In genomic region chr6:32074996-32075532, GRCh38 we compare ENCODE assay signal across 23 cellular contexts. TPM values are rescaled to one million over a fixed set of nuclear protein-coding genes. Genes with fewer than 3 reads are reported as not detected.
DNase-seq lines count a peak whose midpoint lies in the region; ATAC-seq, FAIRE-seq and TF ChIP-seq lines count a peak whose summit lies in the region.
"Had no signal": no experiment of that assay in that cellular context is flagged by ENCODE, and none has a peak within 500 bp of the region (broad histone marks: within the 10 kb centered on the region; RNA-seq: fewer than 3 reads in every experiment).

No MANE protein-coding gene starts in this region.

- peak; percentile 32 for FAIRE-seq in bronchial epithelial cell (lab: Jason Lieb, UNC)
- FAIRE-seq: islet of Langerhans had no signal

- no peak for ATAC-seq in stimulated activated naive CD8-positive, alpha-beta T cell treated with anti-CD3 and anti-CD28 coated beads, Interleukin-15, amount 100 ng/mL, for 72 hours
- no peak for ATAC-seq in stimulated activated naive CD8-positive, alpha-beta T cell treated with anti-CD3 and anti-CD28 coated beads, Interleukin-15, Interleukin-2, amounts not matched to agents 100 U/mL and 50 U/mL, for 24 hours
- ATAC-seq in GM19395 (IDR thresholded peaks at IDR 0.05; ENCODE audit: unreplicated experiment), result no peak
- ATAC-seq: heart right ventricle; stimulated activated naive B cell treated with anti-CD40 and anti-IgM and Interleukin-4, amounts not matched to agents 10 μg/mL and 1 μg/mL and 100 μg/mL, for 72 hours; T-cell had no signal

- H3K27ac Mint-ChIP-seq in stimulated activated naive CD8-positive, alpha-beta T cell treated with anti-CD3 and anti-CD28 coated beads, Interleukin-15, amount 100 ng/mL, for 72 hours, result peak overlapping the region; percentile 65 to 83
- H3K27ac Mint-ChIP-seq: activated CD4-positive, alpha-beta memory T cell treated with anti-CD3 and anti-CD28 coated beads for 36 hours; activated naive CD8-positive, alpha-beta T cell; stimulated activated naive B cell treated with anti-CD40 and anti-IgM and Interleukin-4, amounts not matched to agents 10 μg/mL and 1 μg/mL and 100 μg/mL, for 72 hours; T-cell had no signal

- H3K4me3 ChIP-seq in bronchial epithelial cell (ENCODE audit: low read depth, low read length), result no peak overlapping the region
- H3K4me3 ChIP-seq: breast epithelium, heart right ventricle, upper lobe of left lung had no signal

- no peaks in the 10 kb centered on the region for H3K9me3 Mint-ChIP-seq in stimulated activated naive CD8-positive, alpha-beta T cell treated with anti-CD3 and anti-CD28 coated beads, Interleukin-15, amount 100 ng/mL, for 72 hours
- H3K9me3 Mint-ChIP-seq: activated CD4-positive, alpha-beta memory T cell treated with anti-CD3 and anti-CD28 coated beads for 36 hours; CD4-positive, alpha-beta memory T cell; stimulated activated naive B cell treated with anti-CD40 and anti-IgM and Interleukin-4, amounts not matched to agents 10 μg/mL and 1 μg/mL and 100 μg/mL, for 72 hours; T-cell had no signal

- H3K4me1 Mint-ChIP-seq in stimulated activated naive CD8-positive, alpha-beta T cell treated with anti-CD3 and anti-CD28 coated beads, Interleukin-15, amount 100 ng/mL, for 72 hours, result no peaks in the 10 kb centered on the region
- H3K4me1 Mint-ChIP-seq: CD4-positive, alpha-beta memory T cell; stimulated activated naive B cell treated with anti-CD40 and anti-IgM and Interleukin-4, amounts not matched to agents 10 μg/mL and 1 μg/mL and 100 μg/mL, for 72 hours; T-cell had no signal

- H3K27me3 Mint-ChIP-seq in stimulated activated naive CD8-positive, alpha-beta T cell treated with anti-CD3 and anti-CD28 coated beads, Interleukin-15, amount 100 ng/mL, for 72 hours, result peaks cover 5% of the 10 kb centered on the region
- H3K27me3 Mint-ChIP-seq: activated CD4-positive, alpha-beta memory T cell treated with anti-CD3 and anti-CD28 coated beads for 36 hours had no signal

- no peaks in the 10 kb centered on the region for H3K27me3 ChIP-seq in bronchial epithelial cell (ENCODE audit: control insufficient read depth, insufficient read depth, low read length)
- H3K27me3 ChIP-seq: breast epithelium, heart right ventricle, upper lobe of left lung had no signal

- DNase-seq in stimulated activated naive CD8-positive, alpha-beta T cell treated with anti-CD3 and anti-CD28 coated beads, Interleukin-15, amount 100 ng/mL, for 72 hours, result no peak
- DNase-seq in stimulated activated naive CD8-positive, alpha-beta T cell treated with anti-CD3 and anti-CD28 coated beads, Interleukin-15, Interleukin-2, amounts not matched to agents 100 U/mL and 50 U/mL, for 24 hours, result no peak
- DNase-seq in bronchial epithelial cell (ENCODE audit: low read depth), result no peak
- peak; percentile 40 for DNase-seq in kidney tubule cell (ENCODE audit: low spot score)
- DNase-seq in activated CD4-positive, alpha-beta T cell treated with anti-CD3 and anti-CD28 coated beads, Interleukin-2, amount 50 U/mL, for 4 hours, result no peak
- no peak for DNase-seq in stimulated activated CD4-positive, alpha-beta T cell treated with anti-CD3 and anti-CD28 coated beads, Interleukin-4, amount 100 ng/mL, for 1 hour
- no peak for DNase-seq in Kasumi-1 (lab: John Stamatoyannopoulos, UW)
- DNase-seq: activated CD4-positive, alpha-beta memory T cell treated with anti-CD3 and anti-CD28 coated beads for 36 hours; activated T-cell treated with anti-CD3 and anti-CD28 coated beads, Interleukin-2, amount 50 U/mL, for 1 hour; CD4-positive, alpha-beta memory T cell; dermis blood vessel endothelial cell; DMS53; erythroblast; heart right ventricle; NCI-H1436; NCI-H774; stimulated activated naive B cell treated with anti-CD40 and anti-IgM and Interleukin-4, amounts not matched to agents 10 μg/mL and 1 μg/mL and 100 μg/mL, for 72 hours; T-cell had no signal

- H3K36me3 ChIP-seq in bronchial epithelial cell (ENCODE audit: control insufficient read depth, insufficient read depth, low read length), result no peaks in the 10 kb centered on the region
- H3K36me3 ChIP-seq: breast epithelium had no signal

- TF ChIP-seq CTCF in bronchial epithelial cell (IDR thresholded peaks at IDR 0.05; ENCODE audit: insufficient read depth, low read length, severe bottlenecking), result no peak

- H3K4me3 Mint-ChIP-seq in stimulated activated naive CD8-positive, alpha-beta T cell treated with anti-CD3 and anti-CD28 coated beads, Interleukin-15, amount 100 ng/mL, for 72 hours, result no peak overlapping the region
- H3K4me3 Mint-ChIP-seq: activated CD4-positive, alpha-beta memory T cell treated with anti-CD3 and anti-CD28 coated beads for 36 hours; activated naive CD8-positive, alpha-beta T cell; CD4-positive, alpha-beta memory T cell; stimulated activated naive B cell treated with anti-CD40 and anti-IgM and Interleukin-4, amounts not matched to agents 10 μg/mL and 1 μg/mL and 100 μg/mL, for 72 hours; T-cell had no signal

RNA-seq across cellular contexts. Expression of gene TNXB, which starts 34.1 kb away (rescaled TPM):
- 1.4 and 2.4 TPM in 2 replicates for total RNA-seq in bronchial epithelial cell

RNA-seq across cellular contexts. Expression of gene CYP21A2, which starts 36.8 kb away (rescaled TPM):
- under 0.01 TPM in 1 of 2 replicates, not detected in the other for total RNA-seq in bronchial epithelial cell

RNA-seq across cellular contexts. Expression of gene ATF6B, which starts 53.0 kb away (rescaled TPM):
- total RNA-seq in bronchial epithelial cell, result 8.7 and 11.1 TPM in 2 replicates

RNA-seq across cellular contexts. Expression of gene FKBPL, which starts 55.0 kb away (rescaled TPM):
- 7.4 and 8.4 TPM in 2 replicates for total RNA-seq in bronchial epithelial cell
